Comparison of ENCODE assay signal across 20 cellular contexts in the genomic region with DNA sequence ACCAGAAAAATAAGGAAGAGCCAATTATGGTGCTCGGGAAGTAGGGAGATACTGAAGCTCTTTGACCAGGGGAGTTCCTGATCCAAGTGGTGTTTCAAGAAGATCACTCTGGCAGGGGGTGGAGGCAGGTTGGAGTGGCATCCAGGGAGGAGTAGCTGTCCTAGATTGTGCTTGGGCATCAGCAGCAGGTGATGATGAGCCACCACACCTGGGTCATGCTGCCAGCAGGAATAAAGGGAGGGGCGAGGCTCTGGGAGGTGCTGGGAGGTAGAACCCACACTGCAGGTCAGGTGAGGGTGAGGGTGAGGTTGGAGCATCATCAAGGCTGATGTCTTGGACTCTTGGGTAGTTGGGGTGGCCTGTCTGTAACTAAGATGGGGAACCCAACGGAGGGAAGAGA. TPM values are rescaled to one million over a fixed set of nuclear protein-coding genes. Genes with fewer than 3 reads are reported as not detected.
A peak's percentile ranks its signal among the peaks of the same experiment; 100 is the strongest.
DNase-seq lines count a peak whose midpoint lies in the region; ATAC-seq, FAIRE-seq and TF ChIP-seq lines count a peak whose summit lies in the region.
"Had no signal": no experiment of that assay in that cellular context is flagged by ENCODE, and none has a peak within 500 bp of the region (broad histone marks: within the 10 kb centered on the region; RNA-seq: fewer than 3 reads in every experiment).

No MANE protein-coding gene starts in this region.

- H3K4me3 ChIP-seq in IMR-90 (ENCODE audit: insufficient read depth, low read depth, low read length): no peak overlapping the region
- H3K4me3 ChIP-seq: left ventricle myocardium inferior, prostate gland, SK-N-MC, smooth muscle cell had no signal

- no peaks in the 10 kb centered on the region for H3K36me3 ChIP-seq in IMR-90 (ENCODE audit: control insufficient read depth, insufficient read depth, low read length)
- H3K36me3 ChIP-seq: left ventricle myocardium inferior, prostate gland had no signal

- TF ChIP-seq POLR2A in IMR-90 (IDR thresholded peaks at IDR 0.05; ENCODE audit: low read depth, low read length): no peak

- no peak overlapping the region for H3K56ac ChIP-seq in IMR-90 (ENCODE audit: extremely low read depth, insufficient read depth, low read length)

- no peak overlapping the region for H3K4ac ChIP-seq in IMR-90 (ENCODE audit: low read depth, low read length)

- peaks cover 3% of the 10 kb centered on the region; the same call in 1 of the 2 replicates for H4K20me1 ChIP-seq in IMR-90 (ENCODE audit: insufficient read depth, low read length)

- H2AK5ac ChIP-seq in IMR-90 (ENCODE audit: low read depth, low read length): 0 out of 2 replicates have a peak overlapping the region, but pooled peaks have one; percentile 60

- intact Hi-C loops in IMR-90 (cut with micrococcal nuclease) (loop anchor here (5.0 to 10.0 kb wide), 3 partner anchors 144 to 409 kb away; partner anchors contain the start of genes KATNB1, USB1 and ZNF319), left ventricle myocardium superior (cut with micrococcal nuclease) (no loop called here)

- H3K4me3 Mint-ChIP-seq in T-helper 1 cell treated with Interleukin-12 subunit alpha and Interleukin-12 subunit beta and Interleukin-4 antibody, amounts not matched to agents 30 μg/mL and 1 μg/mL, for 36 hours: peak overlapping the region; percentile 73
- peak overlapping the region; percentile 77 for H3K4me3 Mint-ChIP-seq in activated naive CD8-positive, alpha-beta T cell treated with anti-CD3 and anti-CD28 coated beads, Interleukin-2, amount 10 ng/mL, durations not matched to agents 7 days and 5 days
- H3K4me3 Mint-ChIP-seq in natural killer cell treated with Interleukin-12 subunit alpha and Interleukin-12 subunit beta and Interleukin-15 and Interleukin-18, amount 100 ng/mL, for 72 hours: peak overlapping the region; percentile 91
- H3K4me3 Mint-ChIP-seq: type B pancreatic cell had no signal

- dilution Hi-C loops in IMR-90 (cut with HindIII; ENCODE audit: low sequenced_read_pairs, unreplicated experiment): no loop called here

- 78% methylated on average over 1 of the region's 3 CpGs; no CpG with 5 or more reads in 1 of the 2 experiments for WGBS in IMR-90 (ENCODE audit: extremely low coverage in 2 of 2, insufficient read length in 1 of 2), 2 experiments

- peaks cover 14% of the 10 kb centered on the region for H3K9me1 ChIP-seq in IMR-90 (ENCODE audit: insufficient read depth, low read length)

- H2BK20ac ChIP-seq in IMR-90 (ENCODE audit: low read depth, low read length): no peak overlapping the region

- DNase-seq in T-helper 1 cell: no peak
- DNase-seq in IMR-90: no peak
- peak; percentile 59 for DNase-seq in activated naive CD8-positive, alpha-beta T cell treated with anti-CD3 and anti-CD28 coated beads, Interleukin-2, amount 10 ng/mL, durations not matched to agents 7 days and 5 days
- DNase-seq in natural killer cell treated with Interleukin-12 subunit alpha and Interleukin-12 subunit beta and Interleukin-15 and Interleukin-18, amount 100 ng/mL, for 72 hours (ENCODE audit: low spot score): no peak
- DNase-seq in amygdala (lab: John Stamatoyannopoulos, UW): no peak
- no peak for DNase-seq in left ventricle myocardium superior
- no peak for DNase-seq in HTR-8/SVneo (ENCODE audit: insufficient read length, low spot score)
- DNase-seq: 8988T; foreskin keratinocyte; left ventricle myocardium inferior; NCI-H1048; NCI-H69; PC-3; stimulated activated naive B cell treated with anti-CD40 and anti-IgM and Interleukin-4, amounts not matched to agents 10 μg/mL and 1 μg/mL and 100 μg/mL, for 72 hours had no signal

- H4K91ac ChIP-seq in IMR-90 (ENCODE audit: insufficient read depth, low read depth, low read length): no peak overlapping the region; the same call in 1 of the 2 replicates

- BruUV-seq in IMR-90 (replicated peaks; lab: Mats Ljungman, UMichigan): no TSS peak

- no peak overlapping the region for H3K23ac ChIP-seq in IMR-90 (ENCODE audit: low read depth, low read length)

- in situ Hi-C loops in IMR-90 (cut with MboI; ENCODE audit: low sequenced_read_pairs): no loop called here

- peak overlapping the region; percentile 91 for H3K27ac Mint-ChIP-seq in T-helper 1 cell treated with Interleukin-12 subunit alpha and Interleukin-12 subunit beta and Interleukin-4 antibody, amounts not matched to agents 30 μg/mL and 1 μg/mL, for 36 hours
- H3K27ac Mint-ChIP-seq in activated naive CD8-positive, alpha-beta T cell treated with anti-CD3 and anti-CD28 coated beads, Interleukin-2, amount 10 ng/mL, durations not matched to agents 7 days and 5 days: peak overlapping the region; percentile 93
- peak overlapping the region; percentile 73 to 93 for H3K27ac Mint-ChIP-seq in natural killer cell treated with Interleukin-12 subunit alpha and Interleukin-12 subunit beta and Interleukin-15 and Interleukin-18, amount 100 ng/mL, for 72 hours
- H3K27ac Mint-ChIP-seq: stimulated activated naive B cell treated with anti-CD40 and anti-IgM and Interleukin-4, amounts not matched to agents 10 μg/mL and 1 μg/mL and 100 μg/mL, for 72 hours; type B pancreatic cell had no signal

- no peak overlapping the region for H2AK9ac ChIP-seq in IMR-90 (replicated peaks; ENCODE audit: low read depth, low read length, poor library complexity)

- FAIRE-seq in HTR-8/SVneo (lab: Jason Lieb, UNC): no peak

- H3K4me2 ChIP-seq in IMR-90 (ENCODE audit: low read depth, low read length): no peak overlapping the region
- H3K4me2 ChIP-seq: smooth muscle cell had no signal

- H3K14ac ChIP-seq in IMR-90 (replicated peaks; ENCODE audit: low read depth, low read length): no peak overlapping the region

- H3K9me3 Mint-ChIP-seq in T-helper 1 cell treated with Interleukin-12 subunit alpha and Interleukin-12 subunit beta and Interleukin-4 antibody, amounts not matched to agents 30 μg/mL and 1 μg/mL, for 36 hours: peaks cover 15% of the 10 kb centered on the region
- peaks cover 7% of the 10 kb centered on the region for H3K9me3 Mint-ChIP-seq in activated naive CD8-positive, alpha-beta T cell treated with anti-CD3 and anti-CD28 coated beads, Interleukin-2, amount 10 ng/mL, durations not matched to agents 7 days and 5 days
- peaks cover 9% of the 10 kb centered on the region for H3K9me3 Mint-ChIP-seq in natural killer cell treated with Interleukin-12 subunit alpha and Interleukin-12 subunit beta and Interleukin-15 and Interleukin-18, amount 100 ng/mL, for 72 hours
- H3K9me3 Mint-ChIP-seq: type B pancreatic cell had no signal

- H3K27ac ChIP-seq in IMR-90 (ENCODE audit: insufficient read depth, low read length): no peak overlapping the region
- H3K27ac ChIP-seq: foreskin keratinocyte, left ventricle myocardium inferior, prostate gland, SK-N-MC had no signal

- no peaks in the 10 kb centered on the region for H3K79me1 ChIP-seq in IMR-90 (ENCODE audit: low read depth in 1 of 2, low read length in 2 of 2)

- no peak for ATAC-seq in IMR-90 (ENCODE audit: low read depth)
- ATAC-seq in activated naive CD8-positive, alpha-beta T cell treated with anti-CD3 and anti-CD28 coated beads, Interleukin-2, amount 10 ng/mL, durations not matched to agents 7 days and 5 days (ENCODE audit: low read depth): peak; percentile 3
- ATAC-seq in natural killer cell treated with Interleukin-12 subunit alpha and Interleukin-12 subunit beta and Interleukin-15 and Interleukin-18, amount 100 ng/mL, for 72 hours: no peak
- ATAC-seq in left ventricle myocardium superior: no peak
- ATAC-seq: foreskin keratinocyte, PC-3 had no signal

- H3K36me3 Mint-ChIP-seq in T-helper 1 cell treated with Interleukin-12 subunit alpha and Interleukin-12 subunit beta and Interleukin-4 antibody, amounts not matched to agents 30 μg/mL and 1 μg/mL, for 36 hours (ENCODE audit: low read depth): peaks cover 9% of the 10 kb centered on the region
- H3K36me3 Mint-ChIP-seq in activated naive CD8-positive, alpha-beta T cell treated with anti-CD3 and anti-CD28 coated beads, Interleukin-2, amount 10 ng/mL, durations not matched to agents 7 days and 5 days: peaks cover 17% of the 10 kb centered on the region
- H3K36me3 Mint-ChIP-seq in natural killer cell treated with Interleukin-12 subunit alpha and Interleukin-12 subunit beta and Interleukin-15 and Interleukin-18, amount 100 ng/mL, for 72 hours: peaks cover 22% of the 10 kb centered on the region
- H3K36me3 Mint-ChIP-seq: type B pancreatic cell had no signal

- TF ChIP-seq RAD21 in IMR-90 (IDR thresholded peaks at IDR 0.05; ENCODE audit: low read length): no peak

- H2BK120ac ChIP-seq in IMR-90 (ENCODE audit: low read depth, low read length): no peak overlapping the region

- no peak overlapping the region for H3K18ac ChIP-seq in IMR-90 (ENCODE audit: low read depth, low read length)

- H3K4me1 ChIP-seq in IMR-90 (ENCODE audit: control insufficient read depth, insufficient read depth, low read length): peaks cover 8% of the 10 kb centered on the region
- H3K4me1 ChIP-seq: prostate gland had no signal

- H2BK5ac ChIP-seq in IMR-90 (ENCODE audit: low read depth, low read length, poor library complexity, severe bottlenecking): no peak overlapping the region

- 0 out of 2 replicates have a peak, but pooled peaks cover 3% of the 10 kb centered on the region for H3K9me3 ChIP-seq in IMR-90 (ENCODE audit: control insufficient read depth, insufficient read depth, low read length)
- H3K9me3 ChIP-seq: prostate gland had no signal

- no peak overlapping the region for H2BK15ac ChIP-seq in IMR-90 (ENCODE audit: low read depth, low read length)

- POLR2A ChIA-PET in IMR-90 (lab: Charles Lee; ENCODE audit: unreplicated experiment): no interaction called here
- POLR2A ChIA-PET in activated naive CD8-positive, alpha-beta T cell treated with anti-CD3 and anti-CD28 coated beads, Interleukin-2, amount 10 ng/mL, durations not matched to agents 7 days and 5 days (lab: Charles Lee): interaction anchor here (0.8 to 5.1 kb wide), 7 partner anchors 9 to 56 kb away, joined by 3 to 60 read pairs (median 32); partner anchors contain the start of gene CCDC102A

- H4K8ac ChIP-seq in IMR-90 (ENCODE audit: low read depth in 2 of 2, low read length in 2 of 2): no peak overlapping the region

- H2AFZ ChIP-seq in IMR-90 (replicated peaks; ENCODE audit: low read length, poor library complexity): no peak overlapping the region

- H3K27me3 ChIP-seq in IMR-90 (ENCODE audit: control insufficient read depth, insufficient read depth, low read length): 0 out of 2 replicates have a peak, but pooled peaks cover 3% of the 10 kb centered on the region
- H3K27me3 ChIP-seq: foreskin keratinocyte had no signal

- TF ChIP-seq CTCF in IMR-90 (conservative IDR thresholded peaks at IDR 0.05; ENCODE audit: low read depth, low read length): no peak

- peaks cover 41% of the 10 kb centered on the region for H3K4me1 Mint-ChIP-seq in T-helper 1 cell treated with Interleukin-12 subunit alpha and Interleukin-12 subunit beta and Interleukin-4 antibody, amounts not matched to agents 30 μg/mL and 1 μg/mL, for 36 hours (ENCODE audit: low read depth)
- peaks cover 54% of the 10 kb centered on the region for H3K4me1 Mint-ChIP-seq in activated naive CD8-positive, alpha-beta T cell treated with anti-CD3 and anti-CD28 coated beads, Interleukin-2, amount 10 ng/mL, durations not matched to agents 7 days and 5 days
- H3K4me1 Mint-ChIP-seq in natural killer cell treated with Interleukin-12 subunit alpha and Interleukin-12 subunit beta and Interleukin-15 and Interleukin-18, amount 100 ng/mL, for 72 hours (ENCODE audit: low read depth in 2 of 2): peaks cover 59 to 82% of the 10 kb centered on the region in 2 donors

- no peak overlapping the region for H4K5ac ChIP-seq in IMR-90 (ENCODE audit: low read depth, low read length)

- CTCF ChIA-PET in IMR-90 (lab: Yijun Ruan, JAX): interaction anchor here (1.5 kb wide), 1 partner anchor 313 kb away, joined by 4 read pairs; no protein-coding TSS in a partner anchor

- no peak overlapping the region for H3K9ac ChIP-seq in IMR-90 (ENCODE audit: low read depth, low read length)

- H3K27me3 Mint-ChIP-seq in T-helper 1 cell treated with Interleukin-12 subunit alpha and Interleukin-12 subunit beta and Interleukin-4 antibody, amounts not matched to agents 30 μg/mL and 1 μg/mL, for 36 hours (ENCODE audit: low read depth): peaks cover 3% of the 10 kb centered on the region
- H3K27me3 Mint-ChIP-seq in activated naive CD8-positive, alpha-beta T cell treated with anti-CD3 and anti-CD28 coated beads, Interleukin-2, amount 10 ng/mL, durations not matched to agents 7 days and 5 days: no peaks in the 10 kb centered on the region
- no peaks in the 10 kb centered on the region for H3K27me3 Mint-ChIP-seq in natural killer cell treated with Interleukin-12 subunit alpha and Interleukin-12 subunit beta and Interleukin-15 and Interleukin-18, amount 100 ng/mL, for 72 hours

RNA-seq across cellular contexts. Expression of gene ADGRG1, which starts 35.4 kb away (rescaled TPM):
- total RNA-seq in IMR-90 (2012; rRNA removed) (0.83 and 0.90 TPM in 2 replicates), left ventricle myocardium superior (18.6 TPM)
- 7.0 and 8.4 TPM in 2 replicates for polyA plus RNA-seq in IMR-90 (2012; rRNA removed)
- 7.1 and 9.4 TPM in 2 replicates for polyA plus RNA-seq in IMR-90 (2012; cell fraction: cytosol; rRNA removed)
- polyA plus RNA-seq in IMR-90 (2012; cell fraction: nucleus; rRNA removed; ENCODE audit: low replicate concordance): 7.6 and 14.1 TPM in 2 replicates
- 1 to 10 TPM; 4.3 to 5.6 TPM for total RNA-seq in activated naive CD8-positive, alpha-beta T cell treated with anti-CD3 and anti-CD28 coated beads, Interleukin-2, amount 10 ng/mL, durations not matched to agents 7 days and 5 days
- total RNA-seq in natural killer cell treated with Interleukin-12 subunit alpha and Interleukin-12 subunit beta and Interleukin-15 and Interleukin-18, amount 100 ng/mL, for 72 hours: 10 to 100 TPM in 1 of 2 donors, 1 to 10 TPM in 1; 4.8 to 13.7 TPM

RNA-seq across cellular contexts. Expression of gene ADGRG5, which starts 50.6 kb away (rescaled TPM):
- not detected in 2 replicates for total RNA-seq in IMR-90 (2012; rRNA removed)
- not detected in 2 replicates for polyA plus RNA-seq in IMR-90 (2012; rRNA removed)
- 0.02 TPM in 1 of 2 replicates, not detected in the other for polyA plus RNA-seq in IMR-90 (2012; cell fraction: cytosol; rRNA removed)
- polyA plus RNA-seq in IMR-90 (2012; cell fraction: nucleus; rRNA removed; ENCODE audit: low replicate concordance): 0.04 TPM in 1 of 2 replicates, not detected in the other
- total RNA-seq in activated naive CD8-positive, alpha-beta T cell treated with anti-CD3 and anti-CD28 coated beads, Interleukin-2, amount 10 ng/mL, durations not matched to agents 7 days and 5 days: 10 to 100 TPM; 14.3 to 15.7 TPM
- 10 to 100 TPM; 86.8 to 95.0 TPM for total RNA-seq in natural killer cell treated with Interleukin-12 subunit alpha and Interleukin-12 subunit beta and Interleukin-15 and Interleukin-18, amount 100 ng/mL, for 72 hours
- total RNA-seq in left ventricle myocardium superior: not detected
- total RNA-seq: Daoy, foreskin keratinocyte, left ventricle myocardium inferior, PC-3, smooth muscle cell had no signal
- polyA plus RNA-seq: smooth muscle cell had no signal

RNA-seq across cellular contexts. Expression of gene CCDC102A, which starts 56.6 kb away (rescaled TPM):
- 5.4 and 5.6 TPM in 2 replicates for total RNA-seq in IMR-90 (2012; rRNA removed)
- 8.5 and 11.4 TPM in 2 replicates for polyA plus RNA-seq in IMR-90 (2012; rRNA removed)
- polyA plus RNA-seq in IMR-90 (2012; cell fraction: cytosol; rRNA removed): 20.6 and 24.3 TPM in 2 replicates
- 9.6 and 18.3 TPM in 2 replicates for polyA plus RNA-seq in IMR-90 (2012; cell fraction: nucleus; rRNA removed; ENCODE audit: low replicate concordance)
- 10 to 100 TPM; 11.3 to 15.1 TPM for total RNA-seq in activated naive CD8-positive, alpha-beta T cell treated with anti-CD3 and anti-CD28 coated beads, Interleukin-2, amount 10 ng/mL, durations not matched to agents 7 days and 5 days
- 10 to 100 TPM; 13.9 to 21.5 TPM for total RNA-seq in natural killer cell treated with Interleukin-12 subunit alpha and Interleukin-12 subunit beta and Interleukin-15 and Interleukin-18, amount 100 ng/mL, for 72 hours
- 13.2 TPM for total RNA-seq in left ventricle myocardium superior

Comparison
In these comparisons a context has a peak if more than half of its experiments do, and no peak if none do; other contexts are left out.
1. RNA of gene ADGRG5, which starts 50.6 kb away (total RNA-seq): 86.8 to 95.0 TPM in natural killer cell treated with Interleukin-12 subunit alpha and Interleukin-12 subunit beta and Interleukin-15 and Interleukin-18, amount 100 ng/mL, for 72 hours and 14.3 to 15.7 TPM in activated naive CD8-positive, alpha-beta T cell treated with anti-CD3 and anti-CD28 coated beads, Interleukin-2, amount 10 ng/mL, durations not matched to agents 7 days and 5 days; not detected in left ventricle myocardium superior (single experiment) and not detected in IMR-90; every median in the first group is over 10 times any median in the second.
2. Peak in every context shown above with its lines, with median percentiles within 50 percentile points of each other: H3K27ac Mint-ChIP-seq and H3K4me3 Mint-ChIP-seq.